8 cellular contexts compared by ENCODE assay signal in genomic region chr6:37353761-37354525, GRCh38. TPM values are rescaled to one million over a fixed set of nuclear protein-coding genes. Genes with fewer than 3 reads are reported as not detected.
DNase-seq lines count a peak whose midpoint lies in the region; ATAC-seq and TF ChIP-seq lines count a peak whose summit lies in the region.

TSS of gene RNF8 (plus strand) at chr6:37353983. CDS start at chr6:37354165, 182 bp downstream.

- peaks cover 20% of the 10 kb centered on the region for H3K4me1 Mint-ChIP-seq in activated CD4-positive, alpha-beta memory T cell treated with anti-CD3 and anti-CD28 coated beads for 36 hours (ENCODE audit: low read depth)

- peaks cover 2% of the 10 kb centered on the region for H3K36me3 Mint-ChIP-seq in activated CD4-positive, alpha-beta memory T cell treated with anti-CD3 and anti-CD28 coated beads for 36 hours

- H3K9me3 Mint-ChIP-seq in activated CD4-positive, alpha-beta memory T cell treated with anti-CD3 and anti-CD28 coated beads for 36 hours, result no peaks in the 10 kb centered on the region

- POLR2A ChIA-PET in activated CD4-positive, alpha-beta memory T cell treated with anti-CD3 and anti-CD28 coated beads for 36 hours (lab: Charles Lee), result interaction anchor here (0.7 to 1.7 kb wide), 2 partner anchors 79 to 134 kb away, joined by 3 to 10 read pairs; partner anchors contain the start of gene CMTR1

- TF ChIP-seq CTCF in C4-2B (conservative IDR thresholded peaks at IDR 0.05) (no peak), right lobe of liver (IDR thresholded peaks at IDR 0.05) (no peak)

- H3K4me3 ChIP-seq in duodenal mucosa (ENCODE audit: low read depth in 1 of 2, low read length in 2 of 2), result peak within 1 kb of the TSS; percentile 93 to 95
- peak within 1 kb of the TSS; percentile 86 to 96 (median 91) for H3K4me3 ChIP-seq in right lobe of liver

- intact Hi-C loops in activated CD4-positive, alpha-beta memory T cell treated with anti-CD3 and anti-CD28 coated beads for 36 hours (cut with micrococcal nuclease), result loop anchor here (1.0 kb wide), 1 partner anchor 79 kb away; the partner anchor contains the start of gene CMTR1
- intact Hi-C loops in right lobe of liver (cut with DNase I), result no loop called here

- H3K36me3 ChIP-seq in duodenal mucosa (ENCODE audit: control insufficient read depth in 1 of 2, insufficient read depth in 2 of 2, low read length in 2 of 2) (no peaks in the 10 kb centered on the region), right lobe of liver (no peaks in the 10 kb centered on the region)

- TF ChIP-seq POLR2A in right lobe of liver (IDR thresholded peaks at IDR 0.05), result peak; percentile 37

- H3K4me3 Mint-ChIP-seq in activated CD4-positive, alpha-beta memory T cell treated with anti-CD3 and anti-CD28 coated beads for 36 hours, result peak within 1 kb of the TSS; percentile 91

- DNase-seq in NCI-H774 (lab: John Stamatoyannopoulos, UW) (peak; percentile 77), right lobe of liver (peak; percentile 94 to 95 (median 94))
- DNase-seq in activated CD4-positive, alpha-beta memory T cell treated with anti-CD3 and anti-CD28 coated beads for 36 hours, result peak; percentile 96
- DNase-seq in stimulated activated CD4-positive, alpha-beta T cell treated with anti-CD3 and anti-CD28 coated beads, Interleukin-4, amount 100 ng/mL, for 24 hours, result peak; percentile 91

- no peaks in the 10 kb centered on the region for H3K9me3 ChIP-seq in duodenal mucosa (ENCODE audit: control insufficient read depth in 1 of 2, low read length in 2 of 2)
- H3K9me3 ChIP-seq in right lobe of liver, result no peaks in the 10 kb centered on the region

- peaks cover 6 to 14% of the 10 kb centered on the region in 2 donors for H3K4me1 ChIP-seq in duodenal mucosa (ENCODE audit: control insufficient read depth in 1 of 2, insufficient read depth in 2 of 2, low read length in 2 of 2)
- peaks cover 0 to 7% (median 2%) of the 10 kb centered on the region in 4 donors for H3K4me1 ChIP-seq in right lobe of liver

- ATAC-seq in GM19351 (IDR thresholded peaks at IDR 0.05; ENCODE audit: unreplicated experiment) (peak; percentile 92), HG03521 (IDR thresholded peaks at IDR 0.05; ENCODE audit: unreplicated experiment) (peak; percentile 87), right lobe of liver (peak; percentile 98 to 99 (median 98))

- peak within 1 kb of the TSS; percentile 71 to 76 for H3K9ac ChIP-seq in duodenal mucosa (ENCODE audit: low read depth in 1 of 2, low read length in 2 of 2)

- H3K27me3 ChIP-seq in duodenal mucosa (ENCODE audit: control insufficient read depth in 1 of 2, insufficient read depth in 2 of 2, low read length in 2 of 2), result no peaks in the 10 kb centered on the region
- no peaks in the 10 kb centered on the region for H3K27me3 ChIP-seq in right lobe of liver

- H3K27me3 Mint-ChIP-seq in activated CD4-positive, alpha-beta memory T cell treated with anti-CD3 and anti-CD28 coated beads for 36 hours, result no peaks in the 10 kb centered on the region

- CTCF ChIA-PET in activated CD4-positive, alpha-beta memory T cell treated with anti-CD3 and anti-CD28 coated beads for 36 hours (lab: Charles Lee), result interaction anchor here (2.6 kb wide), 1 partner anchor 28 kb away, joined by 10 read pairs; no protein-coding TSS in a partner anchor

- peak within 1 kb of the TSS; percentile 81 for H3K27ac Mint-ChIP-seq in activated CD4-positive, alpha-beta memory T cell treated with anti-CD3 and anti-CD28 coated beads for 36 hours

- WGBS in right lobe of liver (ENCODE audit: insufficient coverage, low coverage, low lambda C conversion rate, missing lambda C conversion rate), result under 1% methylated on average over 40 of the region's 54 CpGs

- H3K27ac ChIP-seq in C4-2B (peak within 1 kb of the TSS; percentile 62), duodenal mucosa (ENCODE audit: low read depth, low read length) (no peak within 1 kb of the TSS), right lobe of liver (peak within 1 kb of the TSS in 1 of 3 donors; percentile 30)

RNA-seq across cellular contexts. Expression of gene RNF8, which starts in this region (rescaled TPM):
- 10 to 100 TPM; 24.3 to 25.6 TPM for total RNA-seq in activated CD4-positive, alpha-beta memory T cell treated with anti-CD3 and anti-CD28 coated beads for 36 hours
- 1 to 10 TPM; 4.3 to 7.1 (median 6.1) TPM for total RNA-seq in right lobe of liver
